15 cellular contexts compared by ENCODE assay signal in the genomic region with DNA sequence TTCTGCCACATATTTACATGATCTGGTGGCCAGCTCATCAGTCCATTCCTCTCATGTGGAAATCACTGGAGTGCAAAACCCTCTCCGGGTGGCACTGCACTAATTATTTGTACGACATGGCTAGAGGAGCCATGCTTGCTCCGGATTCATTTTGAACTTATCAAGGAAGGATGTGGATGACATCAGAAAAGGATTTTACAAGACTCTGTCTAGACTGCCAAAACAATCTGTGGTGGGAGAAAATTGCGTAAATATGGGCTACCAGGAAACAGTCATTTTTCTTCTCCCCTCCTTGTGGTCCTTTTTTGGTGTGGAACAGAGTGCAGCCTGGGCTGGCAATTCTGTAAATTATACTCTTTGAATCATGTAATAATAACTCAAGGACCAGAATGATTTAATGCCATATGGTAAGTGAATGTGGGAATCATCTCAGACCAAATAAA.
DNase-seq lines count a peak whose midpoint lies in the region; ATAC-seq and TF ChIP-seq lines count a peak whose summit lies in the region.
"Had no signal": no experiment of that assay in that cellular context is flagged by ENCODE, and none has a peak within 500 bp of the region (broad histone marks: within the 10 kb centered on the region; RNA-seq: fewer than 3 reads in every experiment).

No MANE protein-coding gene starts in this region.

- H3K4me1 ChIP-seq in transverse colon (no peaks in the 10 kb centered on the region), gastroesophageal sphincter (no peaks in the 10 kb centered on the region)
- H3K4me1 ChIP-seq: parathyroid adenoma had no signal

- no peak for TF ChIP-seq CTCF in transverse colon (IDR thresholded peaks at IDR 0.05)
- no peak for TF ChIP-seq CTCF in gastroesophageal sphincter (IDR thresholded peaks at IDR 0.05)

- H3K4me3 ChIP-seq in transverse colon (no peak overlapping the region), gastroesophageal sphincter (no peak overlapping the region)

- TF ChIP-seq POLR2A in transverse colon (IDR thresholded peaks at IDR 0.05), result no peak
- TF ChIP-seq POLR2A in gastroesophageal sphincter (IDR thresholded peaks at IDR 0.05), result no peak

- 51 to 76% methylated on average over 3 to 4 of the region's 4 CpGs for WGBS in transverse colon (ENCODE audit: low coverage in 1 of 2), 2 donors
- 37 to 62% methylated on average over 3 to 4 of the region's 4 CpGs for WGBS in gastroesophageal sphincter (ENCODE audit: low coverage in 1 of 2), 2 donors

- H3K9me3 ChIP-seq in transverse colon (no peaks in the 10 kb centered on the region), gastroesophageal sphincter (no peaks in the 10 kb centered on the region)

- H3K36me3 ChIP-seq in transverse colon (no peaks in the 10 kb centered on the region), gastroesophageal sphincter (no peaks in the 10 kb centered on the region)

- H3K27ac ChIP-seq in transverse colon (no peak overlapping the region), gastroesophageal sphincter (no peak overlapping the region)
- H3K27ac ChIP-seq: C4-2B, parathyroid adenoma had no signal

- TF ChIP-seq EP300 in transverse colon (IDR thresholded peaks at IDR 0.05; ENCODE audit: low read depth), result no peak
- TF ChIP-seq EP300 in gastroesophageal sphincter (IDR thresholded peaks at IDR 0.05), result no peak

- ATAC-seq in gastroesophageal sphincter, result no peak
- ATAC-seq in HG03045 (IDR thresholded peaks at IDR 0.05; ENCODE audit: unreplicated experiment), result no peak
- ATAC-seq: SK-N-SH treated with all-trans-retinoic acid at 6 μM for 48 hours had no signal

- DNase-seq in AML-193 (lab: John Stamatoyannopoulos, UW), result peak; percentile 8 to 23
- peak; percentile 89 for DNase-seq in M059J (ENCODE audit: low read depth)
- peak; percentile 57 for DNase-seq in dermis blood vessel endothelial cell
- DNase-seq in non-pigmented ciliary epithelial cell (ENCODE audit: low read depth), result peak; percentile 45
- no peak for DNase-seq in transverse colon
- DNase-seq in SK-N-DZ (ENCODE audit: low spot score), result no peak
- DNase-seq: activated CD8-positive, alpha-beta memory T cell treated with anti-CD3 and anti-CD28 coated beads for 24 hours; activated gamma-delta T cell; DMS79; NCI-H2171 had no signal

- in situ Hi-C loops in transverse colon (cut with MboI; ENCODE audit: low pct_ligation_motif_present in 1 of 4, low pct_unique_long_range_greater_than_20kb in 1 of 4, low sequenced_read_pairs in 3 of 4), result no loop called here

- intact Hi-C loops in transverse colon (cut with DNase I; ENCODE audit: low total_unique reads), result no loop called here

- no peaks in the 10 kb centered on the region for H3K27me3 ChIP-seq in transverse colon
- peaks cover 9% of the 10 kb centered on the region for H3K27me3 ChIP-seq in gastroesophageal sphincter

Comparison
In these comparisons a context has a peak if more than half of its experiments do, and no peak if none do; other contexts are left out.
1. DNase-seq: peak in AML-193 (2 of 2), M059J (single experiment), dermis blood vessel endothelial cell (single experiment) and non-pigmented ciliary epithelial cell (single experiment); none in transverse colon (single experiment) and SK-N-DZ (single experiment).